Comparison of ENCODE assay signal across 19 cellular contexts in the genomic region with DNA sequence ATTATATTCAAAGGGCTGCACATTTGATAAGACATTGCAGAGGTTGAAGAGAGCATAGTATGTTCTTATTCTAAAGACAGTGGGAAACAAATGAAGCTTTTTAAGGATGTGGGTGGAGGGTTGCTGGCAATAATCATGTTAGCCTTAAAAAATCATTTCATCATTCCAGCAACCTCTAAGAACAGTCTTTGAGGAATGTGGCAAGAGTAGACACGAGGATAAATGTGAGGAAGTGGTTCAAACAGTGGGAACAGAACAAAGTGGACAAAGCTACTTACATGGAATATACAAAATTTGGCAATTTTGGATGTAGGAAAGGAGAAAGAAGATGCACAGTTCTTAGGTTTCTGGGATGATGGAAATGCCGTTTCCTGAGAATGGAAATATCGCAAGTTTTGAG.
DNase-seq lines count a peak whose midpoint lies in the region; ATAC-seq and TF ChIP-seq lines count a peak whose summit lies in the region.
"Had no signal": no experiment of that assay in that cellular context is flagged by ENCODE, and none has a peak within 500 bp of the region (broad histone marks: within the 10 kb centered on the region; RNA-seq: fewer than 3 reads in every experiment).

No MANE protein-coding gene starts in this region.

- peaks cover 6% of the 10 kb centered on the region for H3K9me3 Mint-ChIP-seq in neural crest cell
- H3K9me3 Mint-ChIP-seq: HFFc6 had no signal

- no peaks in the 10 kb centered on the region for H3K27me3 Mint-ChIP-seq in neural crest cell (ENCODE audit: low read depth)
- H3K27me3 Mint-ChIP-seq: CD4-positive, alpha-beta memory T cell had no signal

- peak overlapping the region; percentile 7 for H3K27ac Mint-ChIP-seq in neural crest cell (ENCODE audit: unreplicated experiment)
- H3K27ac Mint-ChIP-seq: CD4-positive, alpha-beta memory T cell; HFFc6 had no signal

- peak; percentile 54 for DNase-seq in SK-MEL-5 (ENCODE audit: low read depth, low spot score)
- peak; percentile 1 for DNase-seq in fibroblast of mammary gland (ENCODE audit: low read depth)
- no peak for DNase-seq in neural crest cell (ENCODE audit: low read depth, low spot score)
- no peak for DNase-seq in GM20000 (ENCODE audit: low spot score)
- DNase-seq in Right ventricle myocardium superior = no peak
- no peak for DNase-seq in AG08395 (ENCODE audit: low spot score)
- DNase-seq: 8988T; ACHN; C1 segment of cervical spinal cord; CD4-positive, alpha-beta memory T cell; DMS 273 treated with DMSO at 0.1 percent for 48 hours; DMS79; EL; GDM1; GOT3; HFFc6 had no signal

- intact Hi-C loops in Right ventricle myocardium superior (cut with DNase I) = no loop called here

- no peak for ATAC-seq in Right ventricle myocardium superior (ENCODE audit: poor library complexity)
- ATAC-seq: A549, GM12878 had no signal

- peaks cover 21% of the 10 kb centered on the region for H3K36me3 Mint-ChIP-seq in neural crest cell (ENCODE audit: low read depth)

- no peak overlapping the region for H3K4me3 ChIP-seq in fibroblast of mammary gland (ENCODE audit: control insufficient read depth, low read depth, low read length)
- H3K4me3 ChIP-seq: A549, GM12878, HAP-1 had no signal

- in situ Hi-C loops in SK-MEL-5 (cut with HindIII; ENCODE audit: low pct_unique_long_range_greater_than_20kb, low sequenced_read_pairs) = no loop called here

- peaks cover 38% of the 10 kb centered on the region for H3K4me1 Mint-ChIP-seq in neural crest cell
- H3K4me1 Mint-ChIP-seq: CD4-positive, alpha-beta memory T cell had no signal

- no peak for TF ChIP-seq CTCF in fibroblast of mammary gland (conservative IDR thresholded peaks at IDR 0.05; ENCODE audit: control insufficient read depth, insufficient read depth, low read depth, low read length)
- no peak for TF ChIP-seq CTCF in neural crest cell (conservative IDR thresholded peaks at IDR 0.05)
- no peak for TF ChIP-seq CTCF in GM20000 (IDR thresholded peaks at IDR 0.05; ENCODE audit: extremely low read depth, missing control alignments)

- H3K4me3 Mint-ChIP-seq in neural crest cell = no peak overlapping the region
- H3K4me3 Mint-ChIP-seq: CD4-positive, alpha-beta memory T cell; HFFc6 had no signal

Comparison
In these comparisons a context has a peak if more than half of its experiments do, and no peak if none do; other contexts are left out.
1. DNase-seq: peak in SK-MEL-5 (single experiment) and fibroblast of mammary gland (single experiment); none in neural crest cell (single experiment), GM20000 (single experiment), Right ventricle myocardium superior (single experiment) and AG08395 (single experiment).